Comparison of ENCODE assay signal across 16 cellular contexts in the genomic region with DNA sequence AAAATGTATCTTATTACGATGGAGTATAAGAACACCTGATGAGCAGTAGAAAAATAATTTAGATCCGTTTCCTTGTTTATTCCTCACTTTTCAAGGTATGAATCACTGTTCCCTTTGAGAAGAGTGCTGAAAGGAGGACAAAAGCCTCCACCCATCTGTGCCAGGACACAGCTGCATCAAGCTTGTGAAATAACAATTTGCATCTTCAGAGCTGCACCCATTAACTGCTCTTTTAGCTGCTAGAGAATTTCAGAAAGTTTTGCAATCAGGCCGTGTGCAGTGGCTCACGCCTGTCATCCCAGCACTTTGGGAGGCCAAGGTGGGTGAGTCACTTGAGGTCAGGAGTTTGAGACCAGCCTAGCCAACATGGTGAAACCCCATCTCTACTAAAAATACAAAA. TPM values are rescaled to one million over a fixed set of nuclear protein-coding genes. Genes with fewer than 3 reads are reported as not detected.
A peak's percentile ranks its signal among the peaks of the same experiment; 100 is the strongest.
DNase-seq lines count a peak whose midpoint lies in the region; ATAC-seq and TF ChIP-seq lines count a peak whose summit lies in the region.
"Had no signal": no experiment of that assay in that cellular context is flagged by ENCODE, and none has a peak within 500 bp of the region (broad histone marks: within the 10 kb centered on the region; RNA-seq: fewer than 3 reads in every experiment).

No MANE protein-coding gene starts in this region.

- H3K36me3 ChIP-seq in gastrocnemius medialis = peaks cover 0 to 32% of the 10 kb centered on the region in 2 donors

- ATAC-seq in gastrocnemius medialis (peak; percentile 93 to 97), HG02973 (IDR thresholded peaks at IDR 0.05; ENCODE audit: unreplicated experiment) (no peak)

- H3K9me3 ChIP-seq in gastrocnemius medialis = no peaks in the 10 kb centered on the region
- H3K9me3 ChIP-seq: adrenal gland, heart left ventricle had no signal

- in situ Hi-C loops in gastrocnemius medialis (cut with MboI; ENCODE audit: low sequenced_read_pairs in 4 of 4) = loop anchor here in 1 of 4 donors (10.0 kb wide), 1 partner anchor 72 kb away; no protein-coding TSS in a partner anchor

- intact Hi-C loops in gastrocnemius medialis (cut with DNase I; ENCODE audit: low total_unique reads) = no loop called here

- peaks cover 5 to 18% of the 10 kb centered on the region in 2 donors for H3K4me1 ChIP-seq in gastrocnemius medialis
- H3K4me1 ChIP-seq: adrenal gland had no signal

- TF ChIP-seq CTCF in choroid plexus epithelial cell (conservative IDR thresholded peaks at IDR 0.05; ENCODE audit: low read depth, low read length) = no peak
- no peak for TF ChIP-seq CTCF in gastrocnemius medialis (IDR thresholded peaks at IDR 0.05 in 4 of 5, conservative IDR thresholded peaks at IDR 0.05 in 1 of 5)

- peak overlapping the region; percentile 23 to 43 (median 32) for H3K27ac ChIP-seq in gastrocnemius medialis
- H3K27ac ChIP-seq: 22Rv1, adrenal gland, heart left ventricle, VCaP had no signal

- H3K4me3 ChIP-seq in choroid plexus epithelial cell (ENCODE audit: low read depth, low read length) = no peak overlapping the region
- H3K4me3 ChIP-seq in gastrocnemius medialis = no peak overlapping the region
- H3K4me3 ChIP-seq: adrenal gland, heart left ventricle had no signal

- no peak for TF ChIP-seq POLR2A in gastrocnemius medialis (IDR thresholded peaks at IDR 0.05)

- DNase-seq in NK-92 treated with Interleukin-12 subunit alpha and Interleukin-12 subunit beta, amount 100 ng/mL, for 24 hours (lab: John Stamatoyannopoulos, UW) = peak; percentile 54
- DNase-seq in NK-92 (lab: John Stamatoyannopoulos, UW; ENCODE audit: unreplicated experiment) = no peak
- peak; percentile 96 for DNase-seq in MV-4-11 (lab: John Stamatoyannopoulos, UW)
- DNase-seq in choroid plexus epithelial cell (ENCODE audit: low read depth) = peak; percentile 72
- peak; percentile 19 to 74 for DNase-seq in gastrocnemius medialis
- DNase-seq in amniotic stem cell (lab: John Stamatoyannopoulos, UW) = no peak
- no peak for DNase-seq in D341Med (ENCODE audit: low spot score)
- DNase-seq: adrenal gland; heart left ventricle; KBM-7; NCI-H82; stimulated activated CD4-positive, alpha-beta T cell treated with anti-CD3 and anti-CD28 coated beads, Interleukin-15, amount 100 ng/mL, for 24 hours had no signal

- H3K27me3 ChIP-seq in gastrocnemius medialis = no peaks in the 10 kb centered on the region
- H3K27me3 ChIP-seq: adrenal gland, heart left ventricle had no signal

RNA-seq across cellular contexts. Expression of a gene that starts 9.6 kb away (rescaled TPM):
- 100 to 1,000 TPM in 1 of 4 donors, 10 to 100 TPM in 3; 47.5 to 115 (median 87.2) TPM for total RNA-seq in gastrocnemius medialis

RNA-seq across cellular contexts. Expression of a gene that starts 15.7 kb away (rescaled TPM):
- total RNA-seq in gastrocnemius medialis = not detected
- total RNA-seq: adrenal gland, heart left ventricle, subcutaneous adipose tissue had no signal

RNA-seq across cellular contexts. Expression of a gene that starts 18.6 kb away (rescaled TPM):
- not detected for total RNA-seq in gastrocnemius medialis
- total RNA-seq: heart left ventricle had no signal

RNA-seq across cellular contexts. Expression of a gene that starts 50.1 kb away (rescaled TPM):
- total RNA-seq in gastrocnemius medialis = not detected
- total RNA-seq: adrenal gland, heart left ventricle, subcutaneous adipose tissue had no signal

Comparison
In these comparisons a context has a peak if more than half of its experiments do, and no peak if none do; other contexts are left out.
1. DNase-seq: peak in NK-92 treated with Interleukin-12 subunit alpha and Interleukin-12 subunit beta, amount 100 ng/mL, for 24 hours (single experiment), MV-4-11 (single experiment), choroid plexus epithelial cell (single experiment) and gastrocnemius medialis (2 of 2); none in NK-92 (single experiment), amniotic stem cell (single experiment) and D341Med (single experiment).